8 cellular contexts compared by ENCODE assay signal in the genomic region with DNA sequence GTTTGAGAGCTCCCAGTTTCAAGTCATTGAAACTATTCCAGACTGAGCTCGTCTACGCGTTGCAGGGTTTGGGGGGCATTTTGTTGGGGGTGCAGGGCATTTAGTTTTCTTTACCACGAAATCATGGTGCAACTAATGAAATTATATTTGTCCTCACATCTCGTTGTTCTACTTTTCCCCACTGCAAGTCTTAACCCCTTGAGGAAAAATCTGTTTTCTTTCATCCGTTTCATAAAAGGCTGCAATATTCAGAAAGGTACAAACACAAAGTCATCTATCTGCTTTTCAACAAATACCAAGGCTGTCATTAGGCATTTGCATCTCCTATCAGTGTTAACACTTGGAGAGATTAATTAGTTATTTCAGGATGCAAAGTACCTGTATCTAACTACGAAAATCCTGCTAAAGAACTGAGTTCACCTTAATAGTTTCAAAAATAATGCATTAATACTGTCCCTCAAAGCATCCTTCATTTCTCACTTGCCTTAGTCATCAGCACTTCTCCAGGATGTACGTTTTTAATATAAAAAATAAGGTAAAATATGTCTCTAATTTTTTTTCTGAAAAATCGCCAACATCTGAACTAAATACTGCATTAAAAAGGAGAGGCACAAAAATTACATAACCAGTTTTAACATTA. TPM values are rescaled to one million over a fixed set of nuclear protein-coding genes. Genes with fewer than 3 reads are reported as not detected.
DNase-seq lines count a peak whose midpoint lies in the region; ATAC-seq and TF ChIP-seq lines count a peak whose summit lies in the region.

No MANE protein-coding gene starts in this region.

- no peaks in the 10 kb centered on the region for H3K9me3 Mint-ChIP-seq in activated B cell treated with CpG ODN at 0.5 μM for 24 hours
- no peaks in the 10 kb centered on the region for H3K9me3 Mint-ChIP-seq in stimulated activated naive B cell treated with anti-CD40 and anti-IgM and Interleukin-4, amounts not matched to agents 10 μg/mL and 1 μg/mL and 100 μg/mL, for 72 hours

- H3K9me3 ChIP-seq in hepatocyte (ENCODE audit: low read depth) = no peaks in the 10 kb centered on the region

- no peaks in the 10 kb centered on the region for H3K9me2 ChIP-seq in hepatocyte (replicated peaks; ENCODE audit: insufficient read depth)

- no peaks in the 10 kb centered on the region for H3K27me3 Mint-ChIP-seq in activated B cell treated with CpG ODN at 0.5 μM for 24 hours
- H3K27me3 Mint-ChIP-seq in stimulated activated naive B cell treated with anti-CD40 and anti-IgM and Interleukin-4, amounts not matched to agents 10 μg/mL and 1 μg/mL and 100 μg/mL, for 72 hours = no peaks in the 10 kb centered on the region

- H4K20me1 ChIP-seq in hepatocyte (ENCODE audit: insufficient read depth, poor library complexity, severe bottlenecking) = no peaks in the 10 kb centered on the region

- TF ChIP-seq CTCF in activated B cell treated with CpG ODN at 0.5 μM for 24 hours (IDR thresholded peaks at IDR 0.05) (no peak), hepatocyte (IDR thresholded peaks at IDR 0.05; ENCODE audit: poor library complexity) (no peak)

- no peaks in the 10 kb centered on the region for H3K36me3 ChIP-seq in hepatocyte (replicated peaks; ENCODE audit: insufficient read depth, low read depth)

- no peaks in the 10 kb centered on the region for H3K27me3 ChIP-seq in hepatocyte

- H3K4me2 ChIP-seq in hepatocyte = peak overlapping the region; percentile 71

- ATAC-seq in activated B cell treated with CpG ODN at 0.5 μM for 24 hours (ENCODE audit: low read depth) = no peak
- ATAC-seq in stimulated activated naive B cell treated with anti-CD40 and anti-IgM and Interleukin-4, amounts not matched to agents 10 μg/mL and 1 μg/mL and 100 μg/mL, for 72 hours (replicated peaks) = no peak

- peak overlapping the region; percentile 48 for H3K4me3 ChIP-seq in hepatocyte

- peaks cover 53% of the 10 kb centered on the region for H3K36me3 Mint-ChIP-seq in activated B cell treated with CpG ODN at 0.5 μM for 24 hours (ENCODE audit: low read depth)
- H3K36me3 Mint-ChIP-seq in stimulated activated naive B cell treated with anti-CD40 and anti-IgM and Interleukin-4, amounts not matched to agents 10 μg/mL and 1 μg/mL and 100 μg/mL, for 72 hours = peaks cover 2 to 10% of the 10 kb centered on the region in 2 donors

- peak overlapping the region; percentile 97 for H3K27ac Mint-ChIP-seq in activated B cell treated with CpG ODN at 0.5 μM for 24 hours
- peak overlapping the region; percentile 99 for H3K27ac Mint-ChIP-seq in stimulated activated naive B cell treated with anti-CD40 and anti-IgM and Interleukin-4, amounts not matched to agents 10 μg/mL and 1 μg/mL and 100 μg/mL, for 72 hours

- peaks cover 38% of the 10 kb centered on the region for H3K4me1 Mint-ChIP-seq in activated B cell treated with CpG ODN at 0.5 μM for 24 hours
- peaks cover 0 to 15% of the 10 kb centered on the region in 2 donors for H3K4me1 Mint-ChIP-seq in stimulated activated naive B cell treated with anti-CD40 and anti-IgM and Interleukin-4, amounts not matched to agents 10 μg/mL and 1 μg/mL and 100 μg/mL, for 72 hours

- intact Hi-C loops in activated B cell treated with CpG ODN at 0.5 μM for 24 hours (cut with micrococcal nuclease) = loop anchor here (2.0 kb wide), 2 partner anchors 20 to 852 kb away; partner anchors contain the start of gene LYSMD3

- H2AFZ ChIP-seq in hepatocyte = no peak overlapping the region

- peak; percentile 64 for DNase-seq in DMS53 treated with DMSO at 0.1 percent for 48 hours (lab: John Stamatoyannopoulos, UW; ENCODE audit: unreplicated experiment)
- DNase-seq in DMS53 (lab: John Stamatoyannopoulos, UW) = no peak
- no peak for DNase-seq in activated B cell treated with CpG ODN at 0.5 μM for 24 hours
- DNase-seq in hepatocyte (ENCODE audit: low spot score) = no peak
- DNase-seq in stimulated activated naive B cell treated with anti-CD40 and anti-IgM and Interleukin-4, amounts not matched to agents 10 μg/mL and 1 μg/mL and 100 μg/mL, for 72 hours = no peak
- no peak for DNase-seq in iPS-NIHi11 (ENCODE audit: low spot score)
- no peak for DNase-seq in NCI-H146 treated with DMSO at 0.1 percent for 48 hours (lab: John Stamatoyannopoulos, UW; ENCODE audit: unreplicated experiment)
- DNase-seq in NCI-H2081 treated with DMSO at 0.1 percent for 48 hours (lab: John Stamatoyannopoulos, UW) = no peak

- H3K4me3 Mint-ChIP-seq in activated B cell treated with CpG ODN at 0.5 μM for 24 hours = peak overlapping the region; percentile 93
- H3K4me3 Mint-ChIP-seq in stimulated activated naive B cell treated with anti-CD40 and anti-IgM and Interleukin-4, amounts not matched to agents 10 μg/mL and 1 μg/mL and 100 μg/mL, for 72 hours = peak overlapping the region; percentile 96 to 100

- WGBS in hepatocyte (ENCODE audit: low lambda C conversion rate, missing lambda C conversion rate) = under 1% methylated on average over 9 of the region's 9 CpGs

- peak overlapping the region; percentile 100 for H3K27ac ChIP-seq in hepatocyte

- POLR2A ChIA-PET in activated B cell treated with CpG ODN at 0.5 μM for 24 hours (lab: Charles Lee) = interaction anchor here (0.6 to 6.1 kb wide), 30 partner anchors 13 to 983 kb away, joined by 3 to 194 read pairs (median 5); partner anchors contain the start of genes CETN3, LYSMD3, MBLAC2 and POLR3G

- CTCF ChIA-PET in activated B cell treated with CpG ODN at 0.5 μM for 24 hours (lab: Charles Lee) = interaction anchor here (1.1 kb wide), 1 partner anchor 155 kb away, joined by 4 read pairs; no protein-coding TSS in a partner anchor

- H3K4me1 ChIP-seq in hepatocyte (ENCODE audit: insufficient read depth) = no peaks in the 10 kb centered on the region

- H3K79me2 ChIP-seq in hepatocyte = peaks cover 50% of the 10 kb centered on the region

RNA-seq across cellular contexts. Expression of gene ARRDC3, which starts 1.9 kb away (rescaled TPM):
- 56.3 and 65.3 TPM in 2 replicates for total RNA-seq in activated B cell treated with CpG ODN at 0.5 μM for 24 hours
- total RNA-seq in hepatocyte = 114 and 134 TPM in 2 replicates
- polyA plus RNA-seq in hepatocyte = 53.7 and 58.0 TPM in 2 replicates
